In the genomic region with DNA sequence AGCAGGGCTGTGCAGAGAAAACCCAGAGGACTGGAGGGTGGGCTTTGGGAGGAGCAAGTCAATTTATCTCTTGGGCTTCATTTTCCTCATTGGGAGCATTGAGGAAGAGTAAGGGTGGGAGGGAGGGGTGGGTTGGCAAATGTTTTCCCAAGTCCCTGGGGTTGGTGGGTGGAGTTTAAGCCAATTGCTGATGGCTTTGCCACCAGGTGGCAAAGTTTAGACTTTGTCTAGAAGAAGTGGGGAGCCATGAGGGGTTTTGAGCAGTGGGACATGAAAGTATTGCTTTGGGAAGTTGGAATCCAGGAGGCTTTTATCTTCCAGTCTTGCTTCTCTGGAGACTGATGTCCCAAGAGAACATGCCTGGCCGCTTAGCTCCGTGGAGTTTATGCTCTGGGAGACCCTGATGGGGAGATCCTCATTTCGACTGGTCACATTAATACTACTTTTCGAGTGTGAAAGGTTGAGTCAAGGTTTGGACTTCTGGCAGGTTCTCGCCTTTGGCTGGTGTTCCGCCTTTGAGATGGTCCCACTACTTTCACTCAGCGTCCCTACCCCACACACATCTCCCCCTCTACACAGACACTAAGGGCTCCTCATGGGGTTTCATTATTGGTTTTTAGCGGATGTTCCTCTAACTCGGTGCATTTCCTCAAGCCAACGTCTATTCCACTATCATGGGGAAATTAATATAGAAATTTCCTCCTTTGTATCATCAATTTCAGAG, we compare ENCODE assay signal across 9 cellular contexts.
DNase-seq lines count a peak whose midpoint lies in the region; ATAC-seq, FAIRE-seq and TF ChIP-seq lines count a peak whose summit lies in the region.
"Had no signal": no experiment of that assay in that cellular context is flagged by ENCODE, and none has a peak within 500 bp of the region (broad histone marks: within the 10 kb centered on the region; RNA-seq: fewer than 3 reads in every experiment).

No MANE protein-coding gene starts in this region.

- no peaks in the 10 kb centered on the region for H3K27me3 Mint-ChIP-seq in T-helper 1 cell treated with Interleukin-12 subunit alpha and Interleukin-12 subunit beta and Interleukin-4 antibody, amounts not matched to agents 30 μg/mL and 1 μg/mL, for 36 hours (ENCODE audit: low read depth)

- H4K20me1 ChIP-seq in K562 (replicated peaks; ENCODE audit: control insufficient read depth, insufficient read depth, low read length): no peaks in the 10 kb centered on the region

- no peak overlapping the region for H3K4me2 ChIP-seq in K562 (ENCODE audit: insufficient read depth, low read length)

- H3K4me1 ChIP-seq in K562 (replicated peaks in 1 of 2; ENCODE audit: control insufficient read depth in 2 of 2, insufficient read depth in 2 of 2, low read length in 2 of 2) (no peaks in the 10 kb centered on the region; a peak in 1 of 5 replicates), gastrocnemius medialis (peaks cover 7 to 10% of the 10 kb centered on the region in 2 donors)

- no peak overlapping the region for H3K27ac Mint-ChIP-seq in T-helper 1 cell treated with Interleukin-12 subunit alpha and Interleukin-12 subunit beta and Interleukin-4 antibody, amounts not matched to agents 30 μg/mL and 1 μg/mL, for 36 hours

- no TSS peak for BruUV-seq in K562 (replicated peaks; lab: Mats Ljungman, UMichigan)

- peaks cover 6% of the 10 kb centered on the region for H3K4me1 Mint-ChIP-seq in T-helper 1 cell treated with Interleukin-12 subunit alpha and Interleukin-12 subunit beta and Interleukin-4 antibody, amounts not matched to agents 30 μg/mL and 1 μg/mL, for 36 hours (ENCODE audit: low read depth)

- no peak for TF ChIP-seq RAD21 in K562 (CRISPR knock-in tag; conservative IDR thresholded peaks at IDR 0.05 in 1 of 2, IDR thresholded peaks at IDR 0.05 in 1 of 2)

- no peaks in the 10 kb centered on the region for H3K36me3 Mint-ChIP-seq in T-helper 1 cell treated with Interleukin-12 subunit alpha and Interleukin-12 subunit beta and Interleukin-4 antibody, amounts not matched to agents 30 μg/mL and 1 μg/mL, for 36 hours (ENCODE audit: low read depth)

- TF ChIP-seq CTCF in K562 (IDR thresholded peaks at IDR 0.05 in 2 of 3, conservative IDR thresholded peaks at IDR 0.05 in 1 of 3; ENCODE audit: insufficient read depth in 2 of 3, low read depth in 1 of 3, low read length in 3 of 3) (no peak), gastrocnemius medialis (IDR thresholded peaks at IDR 0.05 in 4 of 5, conservative IDR thresholded peaks at IDR 0.05 in 1 of 5) (no peak)

- H3K79me2 ChIP-seq in K562 (ENCODE audit: control insufficient read depth, insufficient read depth, low read length): no peaks in the 10 kb centered on the region

- H3K27me3 ChIP-seq in K562 (ENCODE audit: control insufficient read depth in 2 of 2, insufficient read depth in 2 of 2, low read length in 2 of 2): peaks cover 0 to 16% of the 10 kb centered on the region in 2 experiments; a peak in 3 of 5 replicates
- no peaks in the 10 kb centered on the region for H3K27me3 ChIP-seq in gastrocnemius medialis
- H3K27me3 ChIP-seq: transverse colon had no signal

- TF ChIP-seq EP300 in K562 (IDR thresholded peaks at IDR 0.05; ENCODE audit: low read length): no peak

- intact Hi-C loops in K562 (cut with micrococcal nuclease): loop anchor here (1.0 to 5.0 kb wide), 3 partner anchors 134 to 796 kb away; no protein-coding TSS in a partner anchor
- intact Hi-C loops in gastrocnemius medialis (cut with DNase I; ENCODE audit: low total_unique reads): loop anchor here (1.0 kb wide), 2 partner anchors 135 to 158 kb away; no protein-coding TSS in a partner anchor
- intact Hi-C loops in posterior vena cava (cut with DNase I): loop anchor here in 1 of 2 donors (10.0 kb wide), 1 partner anchor 157 kb away; no protein-coding TSS in a partner anchor

- H3K4me3 ChIP-seq in K562 (no peak overlapping the region), gastrocnemius medialis (no peak overlapping the region)

- no peak overlapping the region for H3K9ac ChIP-seq in K562 (ENCODE audit: insufficient read depth in 1 of 2, low read depth in 2 of 2, low read length in 2 of 2)

- TF ChIP-seq POLR2A in K562 (conservative IDR thresholded peaks at IDR 0.05) (no peak), gastrocnemius medialis (IDR thresholded peaks at IDR 0.05) (no peak)

- no peak overlapping the region for H3K27ac ChIP-seq in K562 (ENCODE audit: extremely low read depth, low read depth, low read length)
- H3K27ac ChIP-seq in gastrocnemius medialis: no peak overlapping the region
- H3K27ac ChIP-seq: transverse colon had no signal

- H3K9me3 Mint-ChIP-seq in T-helper 1 cell treated with Interleukin-12 subunit alpha and Interleukin-12 subunit beta and Interleukin-4 antibody, amounts not matched to agents 30 μg/mL and 1 μg/mL, for 36 hours: no peaks in the 10 kb centered on the region

- WGBS in K562 (ENCODE audit: insufficient coverage, low coverage, missing lambda C conversion rate): 31% methylated on average over 10 of the region's 10 CpGs

- no peak overlapping the region for H2AFZ ChIP-seq in K562 (ENCODE audit: low read depth, low read length)

- CTCF ChIA-PET in K562 (lab: Yijun Ruan, JAX; ENCODE audit: low intra/inter-chr PET ratio): interaction anchor here (0.6 to 2.8 kb wide), 4 partner anchors 77 to 796 kb away, joined by 3 to 24 read pairs (median 4); no protein-coding TSS in a partner anchor

- no peak for DNase-seq in T-helper 1 cell
- peak; percentile 32 for DNase-seq in KG1 (lab: John Stamatoyannopoulos, UW)
- no peak for DNase-seq in K562 (ENCODE audit: extremely low read depth in 1 of 4, low spot score in 3 of 4)
- DNase-seq in gastrocnemius medialis: no peak
- DNase-seq in stimulated activated CD4-positive, alpha-beta T cell treated with anti-CD3 and anti-CD28 coated beads, Interleukin-4, amount 100 ng/mL, for 1 hour: no peak
- no peak for DNase-seq in NCI-H1105 (lab: John Stamatoyannopoulos, UW)
- DNase-seq in posterior vena cava (ENCODE audit: low spot score): no peak

- in situ Hi-C loops in K562 (cut with MboI) (loop anchor here (5.0 kb wide), 1 partner anchor 131 kb away; no protein-coding TSS in a partner anchor), gastrocnemius medialis (cut with MboI; ENCODE audit: low sequenced_read_pairs in 4 of 4) (loop anchor here (5.0 to 25.0 kb wide), 3 partner anchors 131 to 159 kb away; no protein-coding TSS in a partner anchor)

- no peak for FAIRE-seq in K562 (lab: Jason Lieb, UNC)

- no peaks in the 10 kb centered on the region for H3K9me1 ChIP-seq in K562 (ENCODE audit: control insufficient read depth, insufficient read depth, low read length)

- H3K9me3 ChIP-seq in K562 (replicated peaks; ENCODE audit: control insufficient read depth, insufficient read depth, low read depth, low read length): no peaks in the 10 kb centered on the region
- H3K9me3 ChIP-seq in gastrocnemius medialis: no peaks in the 10 kb centered on the region
- H3K9me3 ChIP-seq: transverse colon had no signal

- POLR2A ChIA-PET in K562 (lab: Yijun Ruan, JAX): interaction anchor here (0.7 to 1.4 kb wide), 6 partner anchors 9 to 424 kb away, joined by 3 to 5 read pairs (median 4); no protein-coding TSS in a partner anchor

- ATAC-seq in K562 (peak; percentile 45), gastrocnemius medialis (peak; percentile 4 to 37)

- peak overlapping the region; percentile 14 for H3K4me3 Mint-ChIP-seq in T-helper 1 cell treated with Interleukin-12 subunit alpha and Interleukin-12 subunit beta and Interleukin-4 antibody, amounts not matched to agents 30 μg/mL and 1 μg/mL, for 36 hours

- H3K36me3 ChIP-seq in K562 (ENCODE audit: control insufficient read depth, insufficient read depth, low read length) (no peaks in the 10 kb centered on the region), gastrocnemius medialis (no peaks in the 10 kb centered on the region)
- H3K36me3 ChIP-seq: transverse colon had no signal

TF ChIP-seq in K562, 482 proteins besides CTCF, POLR2A, EP300 and RAD21 (continues in another document):
- TF ChIP-seq NEUROD1 (IDR thresholded peaks at IDR 0.05; ENCODE audit: borderline replicate concordance, low read depth, low read length, partially characterized antibody): no peak
- no peak for TF ChIP-seq NUFIP1 (IDR thresholded peaks at IDR 0.05; ENCODE audit: partially characterized antibody)
- TF ChIP-seq, protein P1, sequence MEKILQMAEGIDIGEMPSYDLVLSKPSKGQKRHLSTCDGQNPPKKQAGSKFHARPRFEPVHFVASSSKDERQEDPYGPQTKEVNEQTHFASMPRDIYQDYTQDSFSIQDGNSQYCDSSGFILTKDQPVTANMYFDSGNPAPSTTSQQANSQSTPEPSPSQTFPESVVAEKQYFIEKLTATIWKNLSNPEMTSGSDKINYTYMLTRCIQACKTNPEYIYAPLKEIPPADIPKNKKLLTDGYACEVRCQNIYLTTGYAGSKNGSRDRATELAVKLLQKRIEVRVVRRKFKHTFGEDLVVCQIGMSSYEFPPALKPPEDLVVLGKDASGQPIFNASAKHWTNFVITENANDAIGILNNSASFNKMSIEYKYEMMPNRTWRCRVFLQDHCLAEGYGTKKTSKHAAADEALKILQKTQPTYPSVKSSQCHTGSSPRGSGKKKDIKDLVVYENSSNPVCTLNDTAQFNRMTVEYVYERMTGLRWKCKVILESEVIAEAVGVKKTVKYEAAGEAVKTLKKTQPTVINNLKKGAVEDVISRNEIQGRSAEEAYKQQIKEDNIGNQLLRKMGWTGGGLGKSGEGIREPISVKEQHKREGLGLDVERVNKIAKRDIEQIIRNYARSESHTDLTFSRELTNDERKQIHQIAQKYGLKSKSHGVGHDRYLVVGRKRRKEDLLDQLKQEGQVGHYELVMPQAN (IDR thresholded peaks at IDR 0.05; ENCODE audit: borderline replicate concordance): no peak
- no peak for TF ChIP-seq ARID3B (CRISPR knock-in tag; IDR thresholded peaks at IDR 0.05; ENCODE audit: borderline replicate concordance)
- no peak for TF ChIP-seq SUPT5H (IDR thresholded peaks at IDR 0.05)
